In the genomic region with DNA sequence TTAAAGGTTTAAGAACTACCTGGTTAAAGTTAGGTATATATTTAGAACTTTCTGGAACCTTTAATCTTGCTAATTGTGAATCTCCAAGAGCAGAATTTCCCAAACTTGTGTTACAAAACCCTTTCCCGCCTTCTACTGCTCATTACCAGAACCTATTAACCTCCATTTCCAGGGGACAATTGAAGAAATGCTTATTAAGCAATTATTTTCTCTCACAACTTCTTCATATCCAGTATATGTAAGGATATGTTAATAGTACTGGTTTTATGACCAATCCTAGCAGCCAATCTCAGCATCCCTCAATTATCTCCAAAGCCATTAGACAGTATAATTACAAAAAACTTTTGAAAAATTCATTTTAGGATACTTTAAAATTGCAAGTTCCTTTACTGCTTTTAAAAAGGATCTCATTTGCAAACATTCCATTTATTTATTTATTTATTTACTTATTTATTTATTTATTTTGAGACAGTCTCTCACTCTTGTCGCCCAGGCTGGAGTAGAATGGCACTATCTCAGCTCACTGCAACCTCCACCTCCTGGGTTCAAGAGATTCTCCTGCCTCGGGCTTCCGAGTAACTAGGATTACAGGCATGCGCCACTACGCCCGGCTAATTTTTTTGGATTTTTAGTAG, we compare ENCODE assay signal across 27 cellular contexts. TPM values are rescaled to one million over a fixed set of nuclear protein-coding genes. Genes with fewer than 3 reads are reported as not detected.
DNase-seq lines count a peak whose midpoint lies in the region; FAIRE-seq and TF ChIP-seq lines count a peak whose summit lies in the region.
"Had no signal": no experiment of that assay in that cellular context is flagged by ENCODE, and none has a peak within 500 bp of the region (broad histone marks: within the 10 kb centered on the region; RNA-seq: fewer than 3 reads in every experiment).

No MANE protein-coding gene starts in this region.

- H3K18ac ChIP-seq in H1 (ENCODE audit: extremely low read depth, low read length), result no peak overlapping the region

- H3K27me3 Mint-ChIP-seq in Calu3 (ENCODE audit: unreplicated experiment), result no peaks in the 10 kb centered on the region
- H3K27me3 Mint-ChIP-seq: activated CD8-positive, alpha-beta T cell treated with anti-CD3 and anti-CD28 coated beads for 36 hours; naive thymus-derived CD4-positive, alpha-beta T cell; T-cell had no signal

- no peak overlapping the region for H4K91ac ChIP-seq in H1 (replicated peaks; ENCODE audit: insufficient read length, low read length)

- POLR2A ChIA-PET in H1 (lab: Charles Lee; ENCODE audit: partially characterized antibody), result interaction anchor here (0.7 to 1.1 kb wide), 3 partner anchors 9 to 369 kb away, joined by 3 to 4 read pairs (median 3); partner anchors contain the start of gene NFU1

- no peak for TF ChIP-seq CTCF in Calu3 (IDR thresholded peaks at IDR 0.05; ENCODE audit: unreplicated experiment)
- no peak for TF ChIP-seq CTCF in NB4 (IDR thresholded peaks at IDR 0.05; ENCODE audit: low read depth, low read length)
- no peak for TF ChIP-seq CTCF in H1 (IDR thresholded peaks at IDR 0.05; ENCODE audit: control extremely low read depth in 1 of 3, insufficient read depth in 1 of 3, low read depth in 1 of 3, low read length in 3 of 3)
- TF ChIP-seq CTCF in osteoblast (IDR thresholded peaks at IDR 0.05; ENCODE audit: extremely low read depth, low read depth, low read length), result no peak

- H3K27me3 ChIP-seq in H1 (replicated peaks in 1 of 4; ENCODE audit: control insufficient read depth in 3 of 4, extremely low read depth in 1 of 4, insufficient read depth in 3 of 4, low read length in 3 of 4) (no peaks in the 10 kb centered on the region), osteoblast (ENCODE audit: insufficient read depth, low read length) (no peaks in the 10 kb centered on the region)
- H3K27me3 ChIP-seq: brain microvascular endothelial cell, ovary, Peyer's patch, suprapubic skin had no signal

- H3K36me3 Mint-ChIP-seq in Calu3 (ENCODE audit: insufficient read depth, unreplicated experiment), result peaks cover 84% of the 10 kb centered on the region

- no peak overlapping the region for H3K9ac ChIP-seq in H1 (replicated peaks in 1 of 4; ENCODE audit: extremely low read depth in 1 of 4, low read depth in 3 of 4, low read length in 3 of 4)

- H3K4me3 ChIP-seq in NB4 (ENCODE audit: low read depth, low read length) (peak overlapping the region; percentile 13), H1 (ENCODE audit: extremely low read depth in 1 of 4, insufficient read depth in 2 of 4, low read depth in 3 of 4, low read length in 4 of 4) (no peak overlapping the region), osteoblast (ENCODE audit: insufficient read depth, low read length) (no peak overlapping the region)
- H3K4me3 ChIP-seq: ovary, Peyer's patch, suprapubic skin had no signal

- 93% methylated on average over 7 of the region's 7 CpGs; no CpG with 5 or more reads in 1 of the 2 experiments for WGBS in H1 (ENCODE audit: extremely low coverage in 1 of 2, insufficient coverage in 1 of 2, insufficient read length in 1 of 2, insufficient replicate concordance in 2 of 2, low coverage in 1 of 2, low lambda C conversion rate in 2 of 2, missing lambda C conversion rate in 1 of 2), 2 experiments

- H2BK15ac ChIP-seq in H1 (ENCODE audit: low read length), result no peak overlapping the region

- no peak overlapping the region for H2AK5ac ChIP-seq in H1 (ENCODE audit: low read depth, low read length)

- FAIRE-seq in H1 (lab: Jason Lieb, UNC), result no peak
- FAIRE-seq: frontal cortex, H54 had no signal

- no peak overlapping the region for H2BK12ac ChIP-seq in H1 (ENCODE audit: low read depth, low read length)

- CTCF ChIA-PET in Calu3 (lab: Charles Lee), result no interaction called here
- CTCF ChIA-PET in H1 (lab: Charles Lee; ENCODE audit: partially characterized antibody), result interaction anchor here (1.7 kb wide), 1 partner anchor 8 kb away, joined by 4 read pairs; no protein-coding TSS in a partner anchor

- peak overlapping the region; percentile 88 for H3K27ac Mint-ChIP-seq in Calu3 (ENCODE audit: unreplicated experiment)

- peaks cover 4% of the 10 kb centered on the region for H3K79me1 ChIP-seq in H1 (ENCODE audit: low read depth, low read length)

- no peak overlapping the region for H3K23ac ChIP-seq in H1 (ENCODE audit: insufficient read length)

- H2AFZ ChIP-seq in H1 (ENCODE audit: low read length) (no peak overlapping the region), osteoblast (ENCODE audit: low read length) (no peak overlapping the region)

- intact Hi-C loops in Calu3 (cut with micrococcal nuclease; ENCODE audit: unreplicated experiment), result loop anchor here (2.0 kb wide), 1 partner anchor 100 kb away; no protein-coding TSS in a partner anchor

- no peak for TF ChIP-seq RAD21 in H1 (IDR thresholded peaks at IDR 0.05 in 1 of 2, conservative IDR thresholded peaks at IDR 0.05 in 1 of 2; ENCODE audit: low read depth in 2 of 2, low read length in 2 of 2)

- H2BK5ac ChIP-seq in H1 (ENCODE audit: low read depth, low read length), result no peak overlapping the region

- H3K27ac ChIP-seq in H1 (ENCODE audit: low read depth, low read length) (no peak overlapping the region), osteoblast (ENCODE audit: low read depth, low read length) (no peak overlapping the region)
- H3K27ac ChIP-seq: brain microvascular endothelial cell, ovary, suprapubic skin had no signal

- H2BK120ac ChIP-seq in H1 (replicated peaks; ENCODE audit: low read depth, low read length), result no peak overlapping the region

- DNase-seq in Calu3, result no peak
- no peak for DNase-seq in NB4 (ENCODE audit: low read depth)
- peak in 1 of 2 experiments; percentile 10 for DNase-seq in H1 (ENCODE audit: low read depth in 1 of 2, low spot score in 2 of 2)
- no peak for DNase-seq in osteoblast (ENCODE audit: insufficient read length, low spot score, missing footprints)
- DNase-seq in NCI-H1092 (lab: John Stamatoyannopoulos, UW), result no peak
- DNase-seq in Ammon's horn (ENCODE audit: low spot score), result no peak
- DNase-seq in AG08396 (ENCODE audit: low spot score), result no peak
- DNase-seq: activated CD4-positive, alpha-beta T cell treated with anti-CD3 and anti-CD28 coated beads for 1 hour; activated CD8-positive, alpha-beta T cell treated with anti-CD3 and anti-CD28 coated beads for 36 hours; activated effector memory CD4-positive, alpha-beta T cell treated with anti-CD3 and anti-CD28 coated beads, Interleukin-2, amount 50 U/mL, for 16 hours; brain microvascular endothelial cell; CD8-positive, alpha-beta T cell; effector CD8-positive, alpha-beta T cell; GF-D8; Karpas-422; naive thymus-derived CD4-positive, alpha-beta T cell; NCI-H1092 treated with DMSO at 0.1 percent for 48 hours; NCI-H2029; NCI-H2227 treated with DMSO at 0.1 percent for 48 hours; ovary; Peyer's patch; retina; SIG-M5; T-cell had no signal

- peaks cover 0 to 4% (median 0%) of the 10 kb centered on the region in 4 experiments; a peak in 1 of 8 replicates for H3K36me3 ChIP-seq in H1 (ENCODE audit: control insufficient read depth in 2 of 4, insufficient read depth in 4 of 4, low read length in 3 of 4)
- peaks cover 12% of the 10 kb centered on the region for H3K36me3 ChIP-seq in osteoblast (ENCODE audit: insufficient read depth, low read length)
- H3K36me3 ChIP-seq: ovary, Peyer's patch, suprapubic skin had no signal

- peaks cover 0 to 5% (median 0%) of the 10 kb centered on the region in 4 experiments; a peak in 3 of 7 replicates for H3K4me1 ChIP-seq in H1 (replicated peaks in 1 of 4; ENCODE audit: control insufficient read depth in 3 of 4, insufficient read depth in 4 of 4, low read length in 3 of 4)
- H3K4me1 ChIP-seq in osteoblast (ENCODE audit: insufficient read depth, low read length), result peaks cover 46% of the 10 kb centered on the region

- BruUV-seq in Calu3 (replicated peaks; lab: Mats Ljungman, UMichigan), result no TSS peak

- H3K79me2 ChIP-seq in H1 (ENCODE audit: control insufficient read depth in 1 of 2, insufficient read depth in 2 of 2, low read length in 2 of 2) (peaks cover 0 to 77% of the 10 kb centered on the region in 2 experiments; a peak in 3 of 4 replicates), osteoblast (ENCODE audit: insufficient read depth, low read length) (peaks cover 90% of the 10 kb centered on the region)

- H3K4ac ChIP-seq in H1 (replicated peaks; ENCODE audit: insufficient read length, low read depth, low read length), result no peak overlapping the region

- H3K9me3 Mint-ChIP-seq in Calu3 (ENCODE audit: low read depth, unreplicated experiment), result no peaks in the 10 kb centered on the region
- H3K9me3 Mint-ChIP-seq: activated CD8-positive, alpha-beta T cell treated with anti-CD3 and anti-CD28 coated beads for 36 hours; CD8-positive, alpha-beta T cell; T-cell had no signal

- H4K5ac ChIP-seq in H1 (ENCODE audit: insufficient read length, low read depth, low read length), result no peak overlapping the region

- H3K56ac ChIP-seq in H1 (replicated peaks; ENCODE audit: insufficient read length, low read depth, low read length), result peak overlapping the region; percentile 16

- peaks cover 46% of the 10 kb centered on the region for H3K4me1 Mint-ChIP-seq in Calu3 (ENCODE audit: low read depth, unreplicated experiment)

- no peak for TF ChIP-seq EP300 in H1 (IDR thresholded peaks at IDR 0.05; ENCODE audit: borderline replicate concordance in 1 of 2, low read depth in 2 of 2, low read length in 2 of 2)

- peaks cover 2 to 4% of the 10 kb centered on the region in 2 experiments for H4K20me1 ChIP-seq in H1 (replicated peaks in 1 of 2; ENCODE audit: control insufficient read depth in 1 of 2, insufficient read depth in 2 of 2, low read length in 2 of 2)
- peaks cover 58% of the 10 kb centered on the region for H4K20me1 ChIP-seq in osteoblast (ENCODE audit: insufficient read depth, low read length)

- peaks cover 2% of the 10 kb centered on the region; the same call in 1 of the 2 replicates for H3K23me2 ChIP-seq in H1 (ENCODE audit: low read depth, low read length)

- H3K4me2 ChIP-seq in H1 (ENCODE audit: insufficient read depth in 1 of 2, low read depth in 2 of 2, low read length in 2 of 2), result no peak overlapping the region
- peak overlapping the region; percentile 93 for H3K4me2 ChIP-seq in osteoblast (ENCODE audit: insufficient read depth, low read length)

- TF ChIP-seq POLR2A in NB4 (IDR thresholded peaks at IDR 0.05; ENCODE audit: extremely low read depth, insufficient read length) (no peak), H1 (IDR thresholded peaks at IDR 0.05; ENCODE audit: control extremely low read depth in 1 of 2, low read depth in 2 of 2, low read length in 2 of 2) (no peak)

- peak overlapping the region; percentile 94 for H3K4me3 Mint-ChIP-seq in Calu3 (ENCODE audit: low read depth, unreplicated experiment)
- H3K4me3 Mint-ChIP-seq: activated CD8-positive, alpha-beta T cell treated with anti-CD3 and anti-CD28 coated beads for 36 hours; CD8-positive, alpha-beta T cell; T-cell had no signal

- H2BK20ac ChIP-seq in H1 (ENCODE audit: low read length), result no peak overlapping the region

- H3K9me3 ChIP-seq in H1 (ENCODE audit: insufficient read depth in 2 of 2, low read depth in 1 of 2, low read length in 1 of 2), result no peaks in the 10 kb centered on the region
- H3K9me3 ChIP-seq in osteoblast (ENCODE audit: low read depth, low read length), result no peaks in the 10 kb centered on the region
- H3K9me3 ChIP-seq: ovary, Peyer's patch, suprapubic skin had no signal

- no peak overlapping the region for H3K14ac ChIP-seq in H1 (ENCODE audit: insufficient read length)

- no peak overlapping the region for H4K8ac ChIP-seq in H1 (ENCODE audit: extremely low read depth, insufficient read depth, low read length)

RNA-seq across cellular contexts. Expression of gene GFPT1, which starts 3.7 kb away (rescaled TPM):
- total RNA-seq in Calu3 (2022) (98.0 and 110 TPM in 2 replicates), osteoblast (53.9 and 64.4 TPM in 2 replicates)
- 76.2 and 86.8 TPM in 2 replicates for total RNA-seq in H1 (2021; fragmentation: NEBNext Ultra II Directional; extraction: Animal tissue kit (Norgen Biotek cat#: 25700))
- 8.9 and 13.3 TPM in 2 replicates for polyA plus RNA-seq in H1 (2011; rRNA removed)
- 16.8 TPM for polyA plus RNA-seq in H1 (2011; cell fraction: cytosol; rRNA removed)
- polyA plus RNA-seq in H1 (2011; cell fraction: nucleus; rRNA removed), result 8.4 TPM
- polyA plus RNA-seq in H1 (2012, experiment 1 of 2), result 15.9 to 35.4 TPM (median 22.7 TPM) in 4 replicates
- polyA plus RNA-seq in H1 (2012, experiment 2 of 2), result 1.9 TPM
- polyA plus RNA-seq in H1 (2013, experiment 1 of 2), result 23.0 TPM
- 23.0 TPM for polyA plus RNA-seq in H1 (2013, experiment 2 of 2)
- 31.2 and 40.3 TPM in 2 replicates for polyA minus RNA-seq in H1 (2011; rRNA and poly(A)+ RNA removed)
- polyA minus RNA-seq in H1 (2011; cell fraction: cytosol; rRNA and poly(A)+ RNA removed), result 82.7 TPM
- 22.3 TPM for polyA minus RNA-seq in H1 (2011; cell fraction: nucleus; rRNA and poly(A)+ RNA removed)

RNA-seq across cellular contexts. Expression of gene NFU1, which starts 53.9 kb away (rescaled TPM):
- total RNA-seq in Calu3 (2022), result 21.7 and 23.4 TPM in 2 replicates
- 43.4 and 45.5 TPM in 2 replicates for total RNA-seq in H1 (2021; fragmentation: NEBNext Ultra II Directional; extraction: Animal tissue kit (Norgen Biotek cat#: 25700))
- 12.9 and 18.4 TPM in 2 replicates for polyA plus RNA-seq in H1 (2011; rRNA removed)
- 24.4 TPM for polyA plus RNA-seq in H1 (2011; cell fraction: cytosol; rRNA removed)
- polyA plus RNA-seq in H1 (2011; cell fraction: nucleus; rRNA removed), result 9.3 TPM
- polyA plus RNA-seq in H1 (2012, experiment 1 of 2), result 30.9 to 54.6 TPM (median 32.1 TPM) in 4 replicates
- polyA plus RNA-seq in H1 (2012, experiment 2 of 2), result 7.5 TPM
- 70.7 TPM for polyA plus RNA-seq in H1 (2013, experiment 1 of 2)
- 78.3 TPM for polyA plus RNA-seq in H1 (2013, experiment 2 of 2)
- polyA minus RNA-seq in H1 (2011; rRNA and poly(A)+ RNA removed), result 5.8 and 7.3 TPM in 2 replicates
- polyA minus RNA-seq in H1 (2011; cell fraction: cytosol; rRNA and poly(A)+ RNA removed), result 7.6 TPM
- 6.8 TPM for polyA minus RNA-seq in H1 (2011; cell fraction: nucleus; rRNA and poly(A)+ RNA removed)
- total RNA-seq in osteoblast, result 34.0 and 36.2 TPM in 2 replicates
